16 cellular contexts compared by ENCODE assay signal in genomic region chr12:103839103-103839502, GRCh38. TPM values are rescaled to one million over a fixed set of nuclear protein-coding genes. Genes with fewer than 3 reads are reported as not detected.
DNase-seq lines count a peak whose midpoint lies in the region; ATAC-seq, FAIRE-seq and TF ChIP-seq lines count a peak whose summit lies in the region.
"Had no signal": no experiment of that assay in that cellular context is flagged by ENCODE, and none has a peak within 500 bp of the region (broad histone marks: within the 10 kb centered on the region; RNA-seq: fewer than 3 reads in every experiment).

No MANE protein-coding gene starts in this region.

- H3K9me3 Mint-ChIP-seq in osteocyte (ENCODE audit: unreplicated experiment): no peaks in the 10 kb centered on the region

- TF ChIP-seq POLR2A in lower leg skin (IDR thresholded peaks at IDR 0.05): no peak

- DNase-seq in OCI-LY7 (ENCODE audit: low spot score) (no peak), epithelial cell of proximal tubule (ENCODE audit: low read depth) (no peak), osteocyte (ENCODE audit: extremely low spot score, unreplicated experiment) (no peak), NCI-H128 (lab: John Stamatoyannopoulos, UW; ENCODE audit: unreplicated experiment) (no peak), lower leg skin (ENCODE audit: low spot score in 2 of 2) (no peak), frontal cortex (ENCODE audit: low spot score in 2 of 2) (no peak)
- DNase-seq: GDM1, NCI-H1092, NCI-H510A treated with DMSO at 0.1 percent for 48 hours, SHP77, WERI-Rb-1 had no signal

- no peaks in the 10 kb centered on the region for H3K36me3 Mint-ChIP-seq in osteocyte (ENCODE audit: unreplicated experiment)

- H3K4me1 Mint-ChIP-seq in osteocyte (ENCODE audit: unreplicated experiment): peaks cover 58% of the 10 kb centered on the region

- peak overlapping the region; percentile 81 for H3K4me3 Mint-ChIP-seq in osteocyte (ENCODE audit: unreplicated experiment)

- H3K27ac Mint-ChIP-seq in osteocyte (ENCODE audit: unreplicated experiment): peak overlapping the region; percentile 42
- H3K27ac Mint-ChIP-seq: B cell had no signal

- no peaks in the 10 kb centered on the region for H3K9me2 ChIP-seq in OCI-LY7 (ENCODE audit: insufficient read depth, low read length)

- peaks cover 29% of the 10 kb centered on the region for H3K4me1 ChIP-seq in BLaER1
- H3K4me1 ChIP-seq in OCI-LY7 (ENCODE audit: insufficient read depth, low read length, poor library complexity, severe bottlenecking): peaks cover 14% of the 10 kb centered on the region

- no peak for FAIRE-seq in frontal cortex (lab: Jason Lieb, UNC)
- FAIRE-seq: urothelium cell line had no signal

- H3K36me3 ChIP-seq in BLaER1: peaks cover 8% of the 10 kb centered on the region; the same call in 1 of the 2 replicates
- no peaks in the 10 kb centered on the region for H3K36me3 ChIP-seq in OCI-LY7 (ENCODE audit: insufficient read depth, low read length)
- H3K36me3 ChIP-seq: WERI-Rb-1 had no signal

- BruUV-seq in OCI-LY7 (replicated peaks; lab: Mats Ljungman, UMichigan): no TSS peak

- H3K4me3 ChIP-seq in BLaER1 (no peak overlapping the region), OCI-LY7 (ENCODE audit: low read depth, low read length, poor library complexity, severe bottlenecking) (no peak overlapping the region), epithelial cell of proximal tubule (ENCODE audit: low read depth, low read length) (peak overlapping the region; percentile 85), lower leg skin (ENCODE audit: low read depth, poor library complexity, severe bottlenecking) (no peak overlapping the region)

- 0 out of 2 replicates have a peak, but pooled peaks cover 18% of the 10 kb centered on the region for H4K20me1 ChIP-seq in BLaER1
- H4K20me1 ChIP-seq in OCI-LY7 (ENCODE audit: insufficient read depth, low read length): no peaks in the 10 kb centered on the region

- H3K9ac ChIP-seq in BLaER1: no peak overlapping the region

- no peak for TF ChIP-seq CTCF in OCI-LY7 (conservative IDR thresholded peaks at IDR 0.05; ENCODE audit: low read length)
- no peak for TF ChIP-seq CTCF in epithelial cell of proximal tubule (conservative IDR thresholded peaks at IDR 0.05; ENCODE audit: low read depth, low read length)
- TF ChIP-seq CTCF in osteocyte (IDR thresholded peaks at IDR 0.05): no peak
- TF ChIP-seq CTCF in lower leg skin (IDR thresholded peaks at IDR 0.05): no peak

- no peaks in the 10 kb centered on the region for H3K27me3 Mint-ChIP-seq in osteocyte (ENCODE audit: unreplicated experiment)
- H3K27me3 Mint-ChIP-seq: B cell had no signal

- no peak overlapping the region for H2AFZ ChIP-seq in OCI-LY7 (ENCODE audit: low read length)

- POLR2A ChIA-PET in OCI-LY7 (lab: Charles Lee): interaction anchor here (0.6 kb wide), 1 partner anchor 1215 kb away, joined by 3 read pairs; no protein-coding TSS in a partner anchor

- H3K27ac ChIP-seq in BLaER1: no peak overlapping the region
- H3K27ac ChIP-seq in OCI-LY7 (ENCODE audit: low read depth, low read length, poor library complexity, severe bottlenecking): no peak overlapping the region
- H3K27ac ChIP-seq: HL-60, WERI-Rb-1 had no signal

- WGBS in lower leg skin, 2 donors: 82 to 92% methylated on average over 4 of the region's 4 CpGs

- no peaks in the 10 kb centered on the region for H3K27me3 ChIP-seq in BLaER1

- intact Hi-C loops in OCI-LY7 (cut with micrococcal nuclease; ENCODE audit: unreplicated experiment) (no loop called here), lower leg skin (cut with DNase I; ENCODE audit: low total_unique reads) (no loop called here)

- ATAC-seq in esophagus mucosa: no peak

- CTCF ChIA-PET in OCI-LY7 (lab: Charles Lee; ENCODE audit: unreplicated experiment): no interaction called here

- H3K9me3 ChIP-seq in BLaER1 (peaks cover 9% of the 10 kb centered on the region), OCI-LY7 (ENCODE audit: low read length) (no peaks in the 10 kb centered on the region)

- H3K4me2 ChIP-seq in BLaER1 (peak overlapping the region; percentile 92; the same call in 1 of the 2 replicates), OCI-LY7 (ENCODE audit: low read length) (peak overlapping the region; percentile 99; the same call in 1 of the 2 replicates)

- H3K79me2 ChIP-seq in OCI-LY7 (ENCODE audit: insufficient read depth, low read depth, low read length): no peaks in the 10 kb centered on the region; the same call in 1 of the 2 replicates

RNA-seq across cellular contexts. Expression of gene NT5DC3, which starts 1.9 kb away (rescaled TPM):
- total RNA-seq in OCI-LY7 (2014; rRNA removed; shearing (Covaris generic)): 4.6 and 4.7 TPM in 2 replicates
- 6.2 and 7.5 TPM in 2 replicates for total RNA-seq in OCI-LY7 (2022)
- 7.5 and 10.3 TPM in 2 replicates for total RNA-seq in epithelial cell of proximal tubule
- total RNA-seq in osteocyte: 11.3 and 12.5 TPM in 2 replicates
- 4.8 TPM for total RNA-seq in esophagus mucosa
- total RNA-seq in lower leg skin: 1 to 10 TPM; 2.9 to 4.2 (median 3.5) TPM
- total RNA-seq in frontal cortex: 22.4 TPM
